ENCODE assay signal across 1 cellular context in genomic region chr19:52949422-52949821, GRCh38.
TF ChIP-seq lines count a peak whose summit lies in the region.

No MANE protein-coding gene starts in this region.

TF ChIP-seq in K562, 482 proteins besides CTCF, POLR2A, EP300 and RAD21:
- no peak for TF ChIP-seq HOXB6 (CRISPR knock-in tag; IDR thresholded peaks at IDR 0.05; ENCODE audit: borderline replicate concordance)
- TF ChIP-seq ZNF274 (IDR thresholded peaks at IDR 0.05; ENCODE audit: borderline replicate concordance, low read depth, low read length): 0 out of 2 replicates have a peak, but pooled peaks have one; percentile 36
TF ChIP-seq in K562: peak in this region for 1.
